Comparison of ENCODE assay signal across 16 cellular contexts in the genomic region with DNA sequence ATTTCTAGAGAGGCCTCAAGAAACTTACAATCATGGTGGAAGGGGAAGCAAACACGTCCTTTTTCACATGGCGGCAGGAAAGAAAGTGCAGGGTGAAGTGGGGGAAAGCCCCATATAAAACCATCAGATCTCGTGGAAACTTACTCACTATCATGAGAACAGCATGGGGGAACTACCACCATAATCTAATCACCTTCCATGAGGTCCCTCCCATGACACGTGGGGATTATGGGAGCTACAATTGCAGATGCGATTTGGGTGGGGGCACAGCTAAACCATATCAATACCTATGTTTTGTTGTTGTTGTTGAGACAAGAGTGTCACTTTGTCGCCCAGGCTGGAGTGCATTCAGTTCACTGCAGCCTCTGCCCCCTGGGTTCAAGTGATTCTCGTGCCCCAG. TPM values are rescaled to one million over a fixed set of nuclear protein-coding genes. Genes with fewer than 3 reads are reported as not detected.
DNase-seq lines count a peak whose midpoint lies in the region; ATAC-seq lines count a peak whose summit lies in the region.
"Had no signal": no experiment of that assay in that cellular context is flagged by ENCODE, and none has a peak within 500 bp of the region (broad histone marks: within the 10 kb centered on the region; RNA-seq: fewer than 3 reads in every experiment).

No MANE protein-coding gene starts in this region.

- no peak overlapping the region for H3K4me3 ChIP-seq in CD8-positive, alpha-beta memory T cell (ENCODE audit: low read length)
- H3K4me3 ChIP-seq: cardiac muscle cell, gastroesophageal sphincter, HAP-1, smooth muscle cell had no signal

- H3K27ac Mint-ChIP-seq in CD8-positive, alpha-beta memory T cell, result peak overlapping the region in 7 of 8 donors; percentile 3 to 92 (median 55)
- peak overlapping the region; percentile 96 for H3K27ac Mint-ChIP-seq in activated CD4-positive, alpha-beta T cell treated with anti-CD3 and anti-CD28 coated beads, Interleukin-2, amount 10 ng/mL, durations not matched to agents 24 days and 14 days
- H3K27ac Mint-ChIP-seq in activated naive CD8-positive, alpha-beta T cell treated with anti-CD3 and anti-CD28 coated beads, Interleukin-2, amount 10 ng/mL, durations not matched to agents 7 days and 5 days, result peak overlapping the region; percentile 15
- H3K27ac Mint-ChIP-seq: mesothelial cell of epicardium had no signal

- POLR2A ChIA-PET in CD8-positive, alpha-beta memory T cell (lab: Charles Lee), result no interaction called here
- POLR2A ChIA-PET in activated naive CD8-positive, alpha-beta T cell treated with anti-CD3 and anti-CD28 coated beads, Interleukin-2, amount 10 ng/mL, durations not matched to agents 7 days and 5 days (lab: Charles Lee), result no interaction called here

- H3K36me3 ChIP-seq in CD8-positive, alpha-beta memory T cell (ENCODE audit: insufficient read depth, low read length), result peaks cover 21% of the 10 kb centered on the region
- H3K36me3 ChIP-seq: cardiac muscle cell, gastroesophageal sphincter, HAP-1 had no signal

- H3K27me3 Mint-ChIP-seq in CD8-positive, alpha-beta memory T cell, result no peaks in the 10 kb centered on the region
- H3K27me3 Mint-ChIP-seq in activated CD4-positive, alpha-beta T cell treated with anti-CD3 and anti-CD28 coated beads, Interleukin-2, amount 10 ng/mL, durations not matched to agents 24 days and 14 days, result no peaks in the 10 kb centered on the region
- H3K27me3 Mint-ChIP-seq in activated naive CD8-positive, alpha-beta T cell treated with anti-CD3 and anti-CD28 coated beads, Interleukin-2, amount 10 ng/mL, durations not matched to agents 7 days and 5 days, result no peaks in the 10 kb centered on the region

- H3K9me3 Mint-ChIP-seq in CD8-positive, alpha-beta memory T cell, result no peaks in the 10 kb centered on the region
- H3K9me3 Mint-ChIP-seq in activated CD4-positive, alpha-beta T cell treated with anti-CD3 and anti-CD28 coated beads, Interleukin-2, amount 10 ng/mL, durations not matched to agents 24 days and 14 days, result peaks cover 16% of the 10 kb centered on the region
- no peaks in the 10 kb centered on the region for H3K9me3 Mint-ChIP-seq in activated naive CD8-positive, alpha-beta T cell treated with anti-CD3 and anti-CD28 coated beads, Interleukin-2, amount 10 ng/mL, durations not matched to agents 7 days and 5 days

- H3K36me3 Mint-ChIP-seq in CD8-positive, alpha-beta memory T cell, result peaks cover 0 to 61% (median 26%) of the 10 kb centered on the region in 3 donors
- peaks cover 76% of the 10 kb centered on the region for H3K36me3 Mint-ChIP-seq in activated CD4-positive, alpha-beta T cell treated with anti-CD3 and anti-CD28 coated beads, Interleukin-2, amount 10 ng/mL, durations not matched to agents 24 days and 14 days (ENCODE audit: low read depth)
- peaks cover 51% of the 10 kb centered on the region for H3K36me3 Mint-ChIP-seq in activated naive CD8-positive, alpha-beta T cell treated with anti-CD3 and anti-CD28 coated beads, Interleukin-2, amount 10 ng/mL, durations not matched to agents 7 days and 5 days

- H3K27me3 ChIP-seq in CD8-positive, alpha-beta memory T cell (ENCODE audit: insufficient read depth, low read length, poor library complexity, severe bottlenecking), result no peaks in the 10 kb centered on the region
- H3K27me3 ChIP-seq: cardiac muscle cell, gastroesophageal sphincter had no signal

- ATAC-seq in activated naive CD8-positive, alpha-beta T cell treated with anti-CD3 and anti-CD28 coated beads, Interleukin-2, amount 10 ng/mL, durations not matched to agents 7 days and 5 days (ENCODE audit: low read depth), result no peak
- ATAC-seq in HG03378 (IDR thresholded peaks at IDR 0.05; ENCODE audit: unreplicated experiment) (no peak), HG03045 (IDR thresholded peaks at IDR 0.05; ENCODE audit: unreplicated experiment) (no peak)
- ATAC-seq: gastroesophageal sphincter had no signal

- CTCF ChIA-PET in CD8-positive, alpha-beta memory T cell (lab: Charles Lee), result interaction anchor here (2.1 kb wide), 1 partner anchor 11 kb away, joined by 4 read pairs; no protein-coding TSS in a partner anchor

- H3K4me1 Mint-ChIP-seq in CD8-positive, alpha-beta memory T cell, result peaks cover 37 to 70% (median 60%) of the 10 kb centered on the region in 3 donors
- peaks cover 47% of the 10 kb centered on the region for H3K4me1 Mint-ChIP-seq in activated CD4-positive, alpha-beta T cell treated with anti-CD3 and anti-CD28 coated beads, Interleukin-2, amount 10 ng/mL, durations not matched to agents 24 days and 14 days
- peaks cover 33% of the 10 kb centered on the region for H3K4me1 Mint-ChIP-seq in activated naive CD8-positive, alpha-beta T cell treated with anti-CD3 and anti-CD28 coated beads, Interleukin-2, amount 10 ng/mL, durations not matched to agents 7 days and 5 days

- intact Hi-C loops in activated CD4-positive, alpha-beta T cell treated with anti-CD3 and anti-CD28 coated beads, Interleukin-2, amount 10 ng/mL, durations not matched to agents 24 days and 14 days (cut with micrococcal nuclease), result loop anchor here (1.0 kb wide), 3 partner anchors 11 to 37 kb away; partner anchors contain the start of genes EIF4ENIF1 and SFI1

- H3K4me1 ChIP-seq in CD8-positive, alpha-beta memory T cell (ENCODE audit: insufficient read depth, low read length), result peaks cover 15% of the 10 kb centered on the region
- H3K4me1 ChIP-seq: HAP-1 had no signal

- H3K9me3 ChIP-seq in CD8-positive, alpha-beta memory T cell (ENCODE audit: low read length), result no peaks in the 10 kb centered on the region
- H3K9me3 ChIP-seq: gastroesophageal sphincter, HAP-1 had no signal

- no peak overlapping the region for H3K4me3 Mint-ChIP-seq in CD8-positive, alpha-beta memory T cell
- H3K4me3 Mint-ChIP-seq in activated CD4-positive, alpha-beta T cell treated with anti-CD3 and anti-CD28 coated beads, Interleukin-2, amount 10 ng/mL, durations not matched to agents 24 days and 14 days, result peak overlapping the region; percentile 64
- H3K4me3 Mint-ChIP-seq in activated naive CD8-positive, alpha-beta T cell treated with anti-CD3 and anti-CD28 coated beads, Interleukin-2, amount 10 ng/mL, durations not matched to agents 7 days and 5 days, result no peak overlapping the region
- H3K4me3 Mint-ChIP-seq: mesothelial cell of epicardium had no signal

- H3K27ac ChIP-seq in CD8-positive, alpha-beta memory T cell (ENCODE audit: low read depth, low read length), result no peak overlapping the region
- H3K27ac ChIP-seq: C4-2B, cardiac muscle cell, gastroesophageal sphincter, RWPE1 had no signal

- DNase-seq in CD8-positive, alpha-beta memory T cell, result no peak
- DNase-seq in activated CD4-positive, alpha-beta T cell treated with anti-CD3 and anti-CD28 coated beads, Interleukin-2, amount 10 ng/mL, durations not matched to agents 24 days and 14 days, result peak; percentile 73
- no peak for DNase-seq in activated naive CD8-positive, alpha-beta T cell treated with anti-CD3 and anti-CD28 coated beads, Interleukin-2, amount 10 ng/mL, durations not matched to agents 7 days and 5 days
- DNase-seq in stimulated activated CD4-positive, alpha-beta T cell treated with anti-CD3 and anti-CD28 coated beads, Interleukin-4, amount 100 ng/mL, for 4 hours, result peak; percentile 14 to 24
- no peak for DNase-seq in GM03348 (ENCODE audit: low spot score)
- DNase-seq: GDM1, NCI-H1417 treated with DMSO at 0.1 percent for 48 hours had no signal

RNA-seq across cellular contexts. Expression of gene SFI1, which starts 29.9 kb away (rescaled TPM):
- total RNA-seq in CD8-positive, alpha-beta memory T cell, result 100 to 1,000 TPM; 119 to 129 TPM
- polyA plus RNA-seq in CD8-positive, alpha-beta memory T cell, result 34.8 TPM
- 321 and 352 TPM in 2 replicates for total RNA-seq in activated CD4-positive, alpha-beta T cell treated with anti-CD3 and anti-CD28 coated beads, Interleukin-2, amount 10 ng/mL, durations not matched to agents 24 days and 14 days
- 100 to 1,000 TPM; 209 to 210 TPM for total RNA-seq in activated naive CD8-positive, alpha-beta T cell treated with anti-CD3 and anti-CD28 coated beads, Interleukin-2, amount 10 ng/mL, durations not matched to agents 7 days and 5 days

RNA-seq across cellular contexts. Expression of gene EIF4ENIF1, which starts 36.6 kb away (rescaled TPM):
- total RNA-seq in CD8-positive, alpha-beta memory T cell, result 10 to 100 TPM; 52.1 to 53.5 TPM
- polyA plus RNA-seq in CD8-positive, alpha-beta memory T cell, result 14.0 TPM
- 78.1 and 85.6 TPM in 2 replicates for total RNA-seq in activated CD4-positive, alpha-beta T cell treated with anti-CD3 and anti-CD28 coated beads, Interleukin-2, amount 10 ng/mL, durations not matched to agents 24 days and 14 days
- 10 to 100 TPM; 38.6 to 41.0 TPM for total RNA-seq in activated naive CD8-positive, alpha-beta T cell treated with anti-CD3 and anti-CD28 coated beads, Interleukin-2, amount 10 ng/mL, durations not matched to agents 7 days and 5 days

Comparison
In these comparisons a context has a peak if more than half of its experiments do, and no peak if none do; other contexts are left out.
1. DNase-seq: peak in activated CD4-positive, alpha-beta T cell treated with anti-CD3 and anti-CD28 coated beads, Interleukin-2, amount 10 ng/mL, durations not matched to agents 24 days and 14 days (single experiment) and stimulated activated CD4-positive, alpha-beta T cell treated with anti-CD3 and anti-CD28 coated beads, Interleukin-4, amount 100 ng/mL, for 4 hours (2 of 2); none in CD8-positive, alpha-beta memory T cell (0 of 5), activated naive CD8-positive, alpha-beta T cell treated with anti-CD3 and anti-CD28 coated beads, Interleukin-2, amount 10 ng/mL, durations not matched to agents 7 days and 5 days (single experiment) and GM03348 (single experiment).
2. H3K27ac Mint-ChIP-seq: peak in every context shown above with its lines; median percentile 96 in activated CD4-positive, alpha-beta T cell treated with anti-CD3 and anti-CD28 coated beads, Interleukin-2, amount 10 ng/mL, durations not matched to agents 24 days and 14 days; 55 in CD8-positive, alpha-beta memory T cell; 15 in activated naive CD8-positive, alpha-beta T cell treated with anti-CD3 and anti-CD28 coated beads, Interleukin-2, amount 10 ng/mL, durations not matched to agents 7 days and 5 days.